ENCODE assay signal across 24 cellular contexts in genomic region chr13:78867655-78868054, GRCh38.
"Had no signal": no experiment of that assay in that cellular context is flagged by ENCODE, and none has a peak within 500 bp of the region (broad histone marks: within the 10 kb centered on the region; RNA-seq: fewer than 3 reads in every experiment).

No MANE protein-coding gene starts in this region.

- H3K4me3 ChIP-seq: MG63, SJSA1, SK-N-MC had no signal

- H3K9me3 ChIP-seq: MG63 had no signal

- H3K4me1 ChIP-seq: SJSA1 had no signal

- H3K36me3 ChIP-seq: MG63, SJSA1 had no signal

- FAIRE-seq: HTR-8/SVneo, RCC 7860 had no signal

- DNase-seq: IMR-90, Karpas-422, KG1, MG63, NCI-H1092, NCI-H1436, NCI-H187, NCI-H2029, NCI-H2081 treated with DMSO at 0.1 percent for 48 hours, NCI-H2171, NCI-H226, NCI-H446, NCI-H510A, NCI-H524 treated with DMSO at 0.1 percent for 48 hours, NCI-H69, NCI-H774, Right ventricle myocardium superior, RPMI8226, SIG-M5 had no signal

- H3K27ac ChIP-seq: HL-60, SJSA1, SK-N-MC had no signal

- H3K27me3 ChIP-seq: MG63, SJSA1 had no signal
